In genomic region chr2:20411361-20411894, GRCh38 we compare ENCODE assay signal across 9 cellular contexts. TPM values are rescaled to one million over a fixed set of nuclear protein-coding genes. Genes with fewer than 3 reads are reported as not detected.
DNase-seq lines count a peak whose midpoint lies in the region; ATAC-seq and TF ChIP-seq lines count a peak whose summit lies in the region.
"Had no signal": no experiment of that assay in that cellular context is flagged by ENCODE, and none has a peak within 500 bp of the region (broad histone marks: within the 10 kb centered on the region; RNA-seq: fewer than 3 reads in every experiment).

No MANE protein-coding gene starts in this region.

- POLR2A ChIA-PET in activated CD4-positive, alpha-beta T cell treated with anti-CD3 and anti-CD28 coated beads for 36 hours (lab: Charles Lee), result interaction anchor here (1.0 to 1.9 kb wide), 2 partner anchors 36 to 239 kb away, joined by 3 to 8 read pairs; partner anchors contain the start of gene RHOB

- intact Hi-C loops in activated CD4-positive, alpha-beta T cell treated with anti-CD3 and anti-CD28 coated beads for 36 hours (cut with DNase I, micrococcal nuclease), result loop anchor here (1.0 to 2.0 kb wide), 3 partner anchors 61 to 231 kb away; partner anchors contain the start of gene PUM2 (in 1 of the 2)
- intact Hi-C loops in lower leg skin (cut with DNase I; ENCODE audit: low total_unique reads), result no loop called here

- no peak overlapping the region for H3K27ac Mint-ChIP-seq in activated CD4-positive, alpha-beta T cell treated with anti-CD3 and anti-CD28 coated beads for 36 hours

- TF ChIP-seq CTCF in coronary artery (IDR thresholded peaks at IDR 0.05) (peak; percentile 68), lower leg skin (IDR thresholded peaks at IDR 0.05) (peak in 1 of 3 donors; percentile 78)

- H3K27me3 Mint-ChIP-seq in activated CD4-positive, alpha-beta T cell treated with anti-CD3 and anti-CD28 coated beads for 36 hours, result peaks cover 8% of the 10 kb centered on the region

- H3K4me3 ChIP-seq in coronary artery (no peak overlapping the region), lower leg skin (ENCODE audit: low read depth, poor library complexity, severe bottlenecking) (no peak overlapping the region)

- ATAC-seq in GM18508 (IDR thresholded peaks at IDR 0.05; ENCODE audit: insufficient read depth, unreplicated experiment), result peak; percentile 90
- peak; percentile 100 for ATAC-seq in HG02938 (IDR thresholded peaks at IDR 0.05; ENCODE audit: unreplicated experiment)
- ATAC-seq in activated CD4-positive, alpha-beta T cell treated with anti-CD3 and anti-CD28 coated beads for 36 hours, result peak; percentile 97

- peaks cover 5% of the 10 kb centered on the region for H3K36me3 Mint-ChIP-seq in activated CD4-positive, alpha-beta T cell treated with anti-CD3 and anti-CD28 coated beads for 36 hours (ENCODE audit: low read depth)

- no peak for TF ChIP-seq POLR2A in lower leg skin (IDR thresholded peaks at IDR 0.05)

- peaks cover 20% of the 10 kb centered on the region for H3K9me3 Mint-ChIP-seq in activated CD4-positive, alpha-beta T cell treated with anti-CD3 and anti-CD28 coated beads for 36 hours (ENCODE audit: low read depth)

- no peak overlapping the region for H3K4me3 Mint-ChIP-seq in activated CD4-positive, alpha-beta T cell treated with anti-CD3 and anti-CD28 coated beads for 36 hours
- H3K4me3 Mint-ChIP-seq: IgD-negative memory B cell had no signal

- CTCF ChIA-PET in activated CD4-positive, alpha-beta T cell treated with anti-CD3 and anti-CD28 coated beads for 36 hours (lab: Charles Lee), result interaction anchor here (0.6 to 8.0 kb wide), 43 partner anchors 8 to 704 kb away, joined by 3 to 94 read pairs (median 4); partner anchors contain the start of genes HS1BP3, RHOB and SDC1

- WGBS in lower leg skin, 2 donors, result 9 to 20% methylated on average over 3 of the region's 3 CpGs

- H3K27ac ChIP-seq in coronary artery, result peak overlapping the region in 1 of 2 donors; percentile 13

- DNase-seq in AG08396 (ENCODE audit: low spot score) (peak; percentile 81), NCI-H226 (peak; percentile 59), coronary artery (ENCODE audit: low spot score) (peak; percentile 86), lower leg skin (ENCODE audit: low spot score in 2 of 2) (peak; percentile 89 to 98)
- DNase-seq in activated CD4-positive, alpha-beta T cell treated with anti-CD3 and anti-CD28 coated beads for 36 hours, result peak; percentile 87
- DNase-seq in stimulated activated CD8-positive, alpha-beta memory T cell treated with anti-CD3 and anti-CD28 coated beads, Interleukin-12 subunit alpha, Interleukin-12 subunit beta, amount 100 ng/mL, for 24 hours (ENCODE audit: extremely low read depth), result peak; percentile 23

- no peaks in the 10 kb centered on the region for H3K4me1 Mint-ChIP-seq in activated CD4-positive, alpha-beta T cell treated with anti-CD3 and anti-CD28 coated beads for 36 hours

RNA-seq across cellular contexts. Expression of gene RHOB, which starts 35.4 kb away (rescaled TPM):
- total RNA-seq in activated CD4-positive, alpha-beta T cell treated with anti-CD3 and anti-CD28 coated beads for 36 hours, result 1 to 10 TPM; 7.5 TPM
- 100 to 1,000 TPM; 569 to 894 (median 709) TPM for total RNA-seq in lower leg skin

Comparison
In these comparisons a context has a peak if more than half of its experiments do, and no peak if none do; other contexts are left out.
1. DNase-seq: peak in every context shown above with its lines; median percentile 94 in lower leg skin; 87 in activated CD4-positive, alpha-beta T cell treated with anti-CD3 and anti-CD28 coated beads for 36 hours; 86 in coronary artery; 81 in AG08396; 59 in NCI-H226; 23 in stimulated activated CD8-positive, alpha-beta memory T cell treated with anti-CD3 and anti-CD28 coated beads, Interleukin-12 subunit alpha, Interleukin-12 subunit beta, amount 100 ng/mL, for 24 hours.
2. RNA of gene RHOB, which starts 35.4 kb away (total RNA-seq): 569 to 894 TPM in lower leg skin; 7.5 TPM in activated CD4-positive, alpha-beta T cell treated with anti-CD3 and anti-CD28 coated beads for 36 hours; every median in the first group is over 10 times any median in the second.
3. Peak in every context shown above with its lines, with median percentiles within 50 percentile points of each other: ATAC-seq.